11 cellular contexts compared by ENCODE assay signal in genomic region chr10:102135956-102136526, GRCh38. TPM values are rescaled to one million over a fixed set of nuclear protein-coding genes. Genes with fewer than 3 reads are reported as not detected.
DNase-seq lines count a peak whose midpoint lies in the region; TF ChIP-seq lines count a peak whose summit lies in the region.
"Had no signal": no experiment of that assay in that cellular context is flagged by ENCODE, and none has a peak within 500 bp of the region (broad histone marks: within the 10 kb centered on the region; RNA-seq: fewer than 3 reads in every experiment).

No MANE protein-coding gene starts in this region.

- H3K27me3 Mint-ChIP-seq in Caco-2 (ENCODE audit: insufficient read depth, unreplicated experiment), result no peaks in the 10 kb centered on the region

- H3K4me1 Mint-ChIP-seq in Caco-2 (ENCODE audit: low read depth, unreplicated experiment), result peaks cover 7% of the 10 kb centered on the region

- H3K27ac ChIP-seq in A673 (ENCODE audit: low read depth, low read length, poor library complexity, severe bottlenecking) (peak overlapping the region; percentile 40), epithelial cell of prostate (peak overlapping the region; percentile 94)
- H3K27ac ChIP-seq: brain microvascular endothelial cell, VCaP had no signal

- peak overlapping the region; percentile 5 for H3K27ac Mint-ChIP-seq in Caco-2 (ENCODE audit: unreplicated experiment)

- BruUV-seq in A673 (replicated peaks; lab: Mats Ljungman, UMichigan), result no TSS peak
- BruUV-seq in Caco-2 (replicated peaks; lab: Mats Ljungman, UMichigan), result no TSS peak

- CTCF ChIA-PET in A673 (lab: Charles Lee) (interaction anchor here (0.6 kb wide), 1 partner anchor 17 kb away, joined by 11 read pairs; no protein-coding TSS in a partner anchor), Caco-2 (lab: Charles Lee) (no interaction called here)

- POLR2A ChIA-PET in A673 (lab: Charles Lee; ENCODE audit: low non-redundant PET), result no interaction called here
- POLR2A ChIA-PET in Caco-2 (lab: Charles Lee), result interaction anchor here (0.9 kb wide), 1 partner anchor 16 kb away, joined by 4 read pairs; no protein-coding TSS in a partner anchor

- intact Hi-C loops in A673 (cut with micrococcal nuclease; ENCODE audit: unreplicated experiment) (no loop called here), Caco-2 (cut with micrococcal nuclease; ENCODE audit: unreplicated experiment) (no loop called here)

- no peaks in the 10 kb centered on the region for H3K27me3 ChIP-seq in A673 (replicated peaks; ENCODE audit: insufficient read depth, low read depth, low read length, poor library complexity)
- H3K27me3 ChIP-seq in Caco-2 (replicated peaks; ENCODE audit: control insufficient read depth, insufficient read depth, low read length), result no peaks in the 10 kb centered on the region
- H3K27me3 ChIP-seq: brain microvascular endothelial cell, transverse colon had no signal

- peaks cover 73% of the 10 kb centered on the region for H3K36me3 Mint-ChIP-seq in Caco-2 (ENCODE audit: insufficient read depth, unreplicated experiment)

- peak overlapping the region; percentile 10 for H3K4me3 Mint-ChIP-seq in Caco-2 (ENCODE audit: unreplicated experiment)

- H3K4me1 ChIP-seq in A673 (ENCODE audit: insufficient read depth, low read length, poor library complexity, severe bottlenecking) (peaks cover 22% of the 10 kb centered on the region), Caco-2 (peaks cover 11% of the 10 kb centered on the region)

- H3K4me3 ChIP-seq in A673 (ENCODE audit: low read depth, low read length, poor library complexity, severe bottlenecking) (no peak overlapping the region), Caco-2 (ENCODE audit: low read depth, low read length) (no peak overlapping the region)
- H3K4me3 ChIP-seq: transverse colon had no signal

- DNase-seq in A673 (ENCODE audit: low spot score) (no peak), Caco-2 (no peak), NCI-H69 (lab: John Stamatoyannopoulos, UW) (peak; percentile 86), epithelial cell of prostate (ENCODE audit: low read depth, low spot score) (no peak), cortex of kidney (lab: John Stamatoyannopoulos, UW) (no peak), MV-4-11 (lab: John Stamatoyannopoulos, UW) (no peak), OCI-M1 (lab: John Stamatoyannopoulos, UW) (no peak), NCI-H2171 treated with DMSO at 0.1 percent for 48 hours (lab: John Stamatoyannopoulos, UW) (no peak)
- DNase-seq: brain microvascular endothelial cell had no signal

- H3K9me3 Mint-ChIP-seq in Caco-2 (ENCODE audit: unreplicated experiment), result no peaks in the 10 kb centered on the region

- H3K36me3 ChIP-seq in A673 (ENCODE audit: insufficient read depth, low read length, poor library complexity, severe bottlenecking) (peaks cover 39% of the 10 kb centered on the region), Caco-2 (ENCODE audit: control insufficient read depth, insufficient read depth, low read length) (peaks cover 8% of the 10 kb centered on the region)

- H3K9me3 ChIP-seq in A673 (ENCODE audit: low read depth, low read length, poor library complexity, severe bottlenecking) (no peaks in the 10 kb centered on the region), Caco-2 (no peaks in the 10 kb centered on the region)
- H3K9me3 ChIP-seq: transverse colon had no signal

- TF ChIP-seq CTCF in A673 (conservative IDR thresholded peaks at IDR 0.05; ENCODE audit: low read depth, low read length) (no peak), Caco-2 (IDR thresholded peaks at IDR 0.05; ENCODE audit: insufficient read depth in 1 of 2, low read depth in 1 of 2, low read length in 1 of 2, severe bottlenecking in 1 of 2, unreplicated experiment in 1 of 2) (no peak)

RNA-seq across cellular contexts. Expression of gene PPRC1, which starts 3.2 kb away (rescaled TPM):
- total RNA-seq in A673 (2021), result 93.8 and 103 TPM in 2 replicates
- total RNA-seq in Caco-2 (2022), result 66.6 and 68.5 TPM in 2 replicates

RNA-seq across cellular contexts. Expression of gene LDB1, which starts 15.9 kb away (rescaled TPM):
- total RNA-seq in A673 (2021), result 78.5 and 82.4 TPM in 2 replicates
- 52.3 and 52.4 TPM in 2 replicates for total RNA-seq in Caco-2 (2022)

RNA-seq across cellular contexts. Expression of gene NOLC1, which starts 16.1 kb away (rescaled TPM):
- 194 and 225 TPM in 2 replicates for total RNA-seq in A673 (2021)
- total RNA-seq in Caco-2 (2022), result 137 and 147 TPM in 2 replicates
